Comparison of ENCODE assay signal across 28 cellular contexts in the genomic region with DNA sequence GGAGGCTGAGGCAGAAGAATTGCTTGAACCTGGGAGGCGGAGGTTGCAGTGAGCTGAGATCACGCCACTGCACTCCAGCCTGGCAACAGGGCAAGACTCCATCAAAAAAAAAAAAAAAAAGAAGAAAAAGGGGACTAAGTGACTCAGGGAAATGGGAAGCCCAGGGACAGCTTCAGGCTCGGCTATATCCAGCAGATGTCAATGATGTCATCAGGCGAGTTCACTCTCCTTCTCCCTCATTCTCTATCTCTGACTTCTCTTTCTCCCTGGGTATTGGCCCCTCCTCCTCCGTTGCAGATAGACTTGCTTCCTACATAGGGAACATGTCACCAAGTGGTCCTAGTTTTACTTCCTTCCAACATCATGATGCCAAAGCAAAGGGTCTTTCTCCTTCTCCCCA.
"Had no signal": no experiment of that assay in that cellular context is flagged by ENCODE, and none has a peak within 500 bp of the region (broad histone marks: within the 10 kb centered on the region; RNA-seq: fewer than 3 reads in every experiment).

No MANE protein-coding gene starts in this region.

- H3K36me3 ChIP-seq: adrenal gland, esophagus squamous epithelium, gastroesophageal sphincter, heart right ventricle had no signal

- DNase-seq: activated CD4-positive, alpha-beta memory T cell treated with anti-CD3 and anti-CD28 coated beads for 36 hours; activated CD4-positive, alpha-beta T cell treated with anti-CD3 and anti-CD28 coated beads for 36 hours; activated CD4-positive, alpha-beta T cell treated with anti-CD3 and anti-CD28 coated beads, Interleukin-2, amount 10 ng/mL, durations not matched to agents 24 days and 14 days; activated CD4-positive, CD25-positive, alpha-beta regulatory T cell; activated CD4-positive, CD25-positive, alpha-beta regulatory T cell treated with anti-CD3 and anti-CD28 coated beads, Interleukin-2, amount 50 U/mL, for 72 hours; activated CD8-positive, alpha-beta memory T cell treated with anti-CD3 and anti-CD28 coated beads, Interleukin-2, amount 10 ng/mL, durations not matched to agents 7 days and 5 days; activated CD8-positive, alpha-beta memory T cell treated with anti-CD3 and anti-CD28 coated beads, Interleukin-2, amount 50 U/mL, for 4 hours; activated CD8-positive, alpha-beta T cell treated with anti-CD3 and anti-CD28 coated beads, Interleukin-2, amount 10 ng/mL, durations not matched to agents 7 days and 5 days; activated effector memory CD4-positive, alpha-beta T cell treated with anti-CD3 and anti-CD28 coated beads, Interleukin-2, amount 50 U/mL, for 16 hours; activated naive CD4-positive, alpha-beta T cell treated with anti-CD3 and anti-CD28 coated beads for 36 hours; activated naive CD8-positive, alpha-beta T cell treated with anti-CD3 and anti-CD28 coated beads for 36 hours; activated naive CD8-positive, alpha-beta T cell treated with anti-CD3 and anti-CD28 coated beads, Interleukin-2, amount 50 U/mL, for 24 hours; activated T-cell treated with anti-CD3 and anti-CD28 coated beads, Interleukin-2, amount 50 U/mL, for 1 hour; activated T-cell treated with anti-CD3 and anti-CD28 coated beads, Interleukin-2, amount 50 U/mL, for 48 hours; adrenal gland; amygdala; aorta; body of pancreas; caudate nucleus; cortex of kidney; effector CD8-positive, alpha-beta T cell; esophagus squamous epithelium; foreskin melanocyte; heart right ventricle; T-helper 17 cell; T1000 had no signal

- H3K4me1 ChIP-seq: adrenal gland, body of pancreas, esophagus squamous epithelium, gastroesophageal sphincter, heart right ventricle had no signal

- H3K27me3 ChIP-seq: body of pancreas had no signal

- H3K27ac ChIP-seq: adrenal gland, body of pancreas, epithelial cell of prostate, esophagus squamous epithelium, gastroesophageal sphincter, heart right ventricle had no signal

- H3K4me3 ChIP-seq: adrenal gland, body of pancreas, esophagus squamous epithelium, gastroesophageal sphincter, heart right ventricle had no signal

- H3K9me3 ChIP-seq: adrenal gland, body of pancreas, esophagus squamous epithelium, gastroesophageal sphincter, heart right ventricle had no signal
